In genomic region chr6:1613631-1614447, GRCh38 we compare ENCODE assay signal across 10 cellular contexts. TPM values are rescaled to one million over a fixed set of nuclear protein-coding genes. Genes with fewer than 3 reads are reported as not detected.
DNase-seq lines count a peak whose midpoint lies in the region; TF ChIP-seq lines count a peak whose summit lies in the region.
"Had no signal": no experiment of that assay in that cellular context is flagged by ENCODE, and none has a peak within 500 bp of the region (broad histone marks: within the 10 kb centered on the region; RNA-seq: fewer than 3 reads in every experiment).

No MANE protein-coding gene starts in this region.

- TF ChIP-seq CTCF in AG04449 (IDR thresholded peaks at IDR 0.05; ENCODE audit: insufficient read depth, low read length, missing control alignments) (no peak), coronary artery (IDR thresholded peaks at IDR 0.05) (no peak), progenitor cell of endocrine pancreas (IDR thresholded peaks at IDR 0.05; ENCODE audit: unreplicated experiment) (no peak)

- no peak overlapping the region for H3K4me3 Mint-ChIP-seq in progenitor cell of endocrine pancreas (ENCODE audit: low read depth)

- H3K4me3 ChIP-seq in AG04449 (ENCODE audit: low read depth, low read length), result peak overlapping the region; percentile 72
- peak overlapping the region; percentile 97 for H3K4me3 ChIP-seq in coronary artery
- peak overlapping the region; percentile 27 for H3K4me3 ChIP-seq in mesodermal cell (ENCODE audit: extremely low read depth, insufficient read depth, low read length, poor library complexity, severe bottlenecking)

- peaks cover 66% of the 10 kb centered on the region for H3K27me3 Mint-ChIP-seq in progenitor cell of endocrine pancreas

- H3K36me3 ChIP-seq in mesodermal cell (ENCODE audit: control insufficient read depth, insufficient read depth, low read length), result no peaks in the 10 kb centered on the region

- 2% methylated on average over 45 to 46 of the region's 60 CpGs for WGBS in mesodermal cell (ENCODE audit: insufficient coverage in 2 of 2), 2 experiments

- CTCF ChIA-PET in AG04449 (lab: Yijun Ruan, JAX), result interaction anchor here (1.5 kb wide), 3 partner anchors 16 to 491 kb away, joined by 3 to 5 read pairs (median 4); no protein-coding TSS in a partner anchor

- H3K36me3 Mint-ChIP-seq in progenitor cell of endocrine pancreas (ENCODE audit: insufficient read depth), result no peaks in the 10 kb centered on the region

- H3K4me1 ChIP-seq in mesodermal cell (ENCODE audit: control insufficient read depth, insufficient read depth, low read length, poor library complexity, severe bottlenecking), result peaks cover 2% of the 10 kb centered on the region

- H3K9me3 ChIP-seq in mesodermal cell (ENCODE audit: control insufficient read depth, low read length), result no peaks in the 10 kb centered on the region

- POLR2A ChIA-PET in AG04449 (lab: Yijun Ruan, JAX), result interaction anchor here (1.0 kb wide), 1 partner anchor 11 kb away, joined by 5 read pairs; no protein-coding TSS in a partner anchor

- H3K27ac ChIP-seq in coronary artery (peak overlapping the region; percentile 85 to 86), mesodermal cell (ENCODE audit: low read depth, low read length, severe bottlenecking) (no peak overlapping the region)

- H3K4me1 Mint-ChIP-seq in progenitor cell of endocrine pancreas (ENCODE audit: low read depth), result peaks cover 2% of the 10 kb centered on the region

- no peak overlapping the region for H3K27ac Mint-ChIP-seq in progenitor cell of endocrine pancreas

- no peaks in the 10 kb centered on the region for H3K9me3 Mint-ChIP-seq in progenitor cell of endocrine pancreas (ENCODE audit: low read depth)
- H3K9me3 Mint-ChIP-seq: activated naive CD4-positive, alpha-beta T cell treated with anti-CD3 and anti-CD28 coated beads, Interleukin-2, amount 50 U/mL, for 72 hours had no signal

- DNase-seq in AG04449 (ENCODE audit: low read depth, low spot score), result no peak
- DNase-seq in HT1080 (ENCODE audit: low read depth), result peak; percentile 54
- no peak for DNase-seq in coronary artery (ENCODE audit: low spot score)
- no peak for DNase-seq in progenitor cell of endocrine pancreas (ENCODE audit: low spot score, unreplicated experiment)
- no peak for DNase-seq in NCI-H2171 (lab: John Stamatoyannopoulos, UW)
- DNase-seq in SKM-1 treated with dmso at 0.1 percent for 144 hours (lab: John Stamatoyannopoulos, UW; ENCODE audit: unreplicated experiment), result no peak
- DNase-seq in globus pallidus (ENCODE audit: low spot score), result no peak
- DNase-seq: NCI-H1105 treated with DMSO at 0.1 percent for 48 hours had no signal

RNA-seq across cellular contexts. Expression of gene FOXC1, which starts 4.1 kb away (rescaled TPM):
- total RNA-seq in HT1080 (2014; rRNA removed; shearing (Covaris generic)), result 6.5 and 10.3 TPM in 2 replicates
- polyA plus RNA-seq in HT1080 (2015; cell fraction: cytosol; rRNA removed), result 13.6 and 15.4 TPM in 2 replicates
- 17.0 and 19.6 TPM in 2 replicates for polyA plus RNA-seq in HT1080 (2015; cell fraction: nucleus; rRNA removed)
- polyA plus RNA-seq in mesodermal cell (2013, experiment 1 of 2), result 8.1 TPM
- 6.1 TPM for polyA plus RNA-seq in mesodermal cell (2013, experiment 2 of 2)
- 0.46 and 1.1 TPM in 2 replicates for total RNA-seq in progenitor cell of endocrine pancreas

Comparison
In these comparisons a context has a peak if more than half of its experiments do, and no peak if none do; other contexts are left out.
1. H3K4me3 ChIP-seq: peak in every context shown above with its lines; median percentile 97 in coronary artery; 72 in AG04449; 27 in mesodermal cell.